Comparison of ENCODE assay signal across 8 cellular contexts in the genomic region with DNA sequence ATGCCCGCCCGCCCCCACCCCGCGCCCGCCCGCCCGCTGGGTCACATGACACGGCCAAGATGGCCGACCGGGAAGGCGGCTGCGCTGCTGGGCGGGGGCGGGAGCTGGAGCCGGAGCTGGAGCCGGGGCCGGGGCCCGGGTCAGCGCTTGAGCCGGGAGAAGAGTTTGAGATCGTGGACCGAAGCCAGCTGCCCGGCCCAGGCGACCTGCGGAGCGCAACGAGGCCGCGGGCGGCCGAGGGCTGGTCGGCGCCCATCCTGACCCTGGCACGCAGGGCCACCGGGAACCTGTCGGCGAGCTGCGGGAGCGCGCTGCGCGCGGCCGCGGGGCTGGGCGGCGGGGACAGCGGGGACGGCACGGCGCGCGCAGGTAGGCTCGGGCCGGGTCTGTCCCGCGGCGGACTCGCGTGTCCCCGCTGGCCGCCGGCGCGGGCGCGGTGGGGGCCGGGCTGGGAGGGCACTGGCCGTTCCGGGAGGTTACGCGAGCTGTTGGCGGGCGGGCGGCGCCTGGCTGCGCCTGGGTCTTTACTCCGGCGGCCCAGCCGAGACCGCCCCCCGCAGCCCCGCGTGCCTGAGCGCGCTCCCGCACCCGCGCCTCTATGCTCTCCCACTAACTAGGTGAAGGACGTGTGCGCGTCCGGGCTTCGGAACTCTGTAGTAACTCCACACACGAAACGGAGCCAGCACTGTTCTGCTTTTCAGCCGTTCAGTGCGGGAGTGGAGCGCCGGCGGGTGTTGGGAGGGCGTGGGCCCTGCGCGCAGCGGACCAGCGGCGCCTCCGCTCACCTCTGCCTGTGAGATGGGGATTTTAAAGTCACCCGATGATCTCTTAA. TPM values are rescaled to one million over a fixed set of nuclear protein-coding genes. Genes with fewer than 3 reads are reported as not detected.
DNase-seq lines count a peak whose midpoint lies in the region; ATAC-seq and TF ChIP-seq lines count a peak whose summit lies in the region.

A gene with protein sequence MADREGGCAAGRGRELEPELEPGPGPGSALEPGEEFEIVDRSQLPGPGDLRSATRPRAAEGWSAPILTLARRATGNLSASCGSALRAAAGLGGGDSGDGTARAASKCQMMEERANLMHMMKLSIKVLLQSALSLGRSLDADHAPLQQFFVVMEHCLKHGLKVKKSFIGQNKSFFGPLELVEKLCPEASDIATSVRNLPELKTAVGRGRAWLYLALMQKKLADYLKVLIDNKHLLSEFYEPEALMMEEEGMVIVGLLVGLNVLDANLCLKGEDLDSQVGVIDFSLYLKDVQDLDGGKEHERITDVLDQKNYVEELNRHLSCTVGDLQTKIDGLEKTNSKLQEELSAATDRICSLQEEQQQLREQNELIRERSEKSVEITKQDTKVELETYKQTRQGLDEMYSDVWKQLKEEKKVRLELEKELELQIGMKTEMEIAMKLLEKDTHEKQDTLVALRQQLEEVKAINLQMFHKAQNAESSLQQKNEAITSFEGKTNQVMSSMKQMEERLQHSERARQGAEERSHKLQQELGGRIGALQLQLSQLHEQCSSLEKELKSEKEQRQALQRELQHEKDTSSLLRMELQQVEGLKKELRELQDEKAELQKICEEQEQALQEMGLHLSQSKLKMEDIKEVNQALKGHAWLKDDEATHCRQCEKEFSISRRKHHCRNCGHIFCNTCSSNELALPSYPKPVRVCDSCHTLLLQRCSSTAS (plus strand): TSS at position 44 of the 832 bp plus-strand sequence. CDS start 16 bp downstream, at position 60.

- TF ChIP-seq POLR2A in heart left ventricle (IDR thresholded peaks at IDR 0.05) (peak; percentile 24 to 77), upper lobe of left lung (IDR thresholded peaks at IDR 0.05) (peak in 3 of 4 donors; percentile 92 to 95 (median 94))

- H3K27me3 ChIP-seq in heart left ventricle (no peaks in the 10 kb centered on the region), upper lobe of left lung (no peaks in the 10 kb centered on the region)

- peak within 1 kb of the TSS; percentile 99 for H3K27ac Mint-ChIP-seq in activated naive CD8-positive, alpha-beta T cell treated with anti-CD3 and anti-CD28 coated beads, Interleukin-2, amount 50 U/mL, for 24 hours
- H3K27ac Mint-ChIP-seq in progenitor cell of endocrine pancreas: peak within 1 kb of the TSS; percentile 97

- H3K4me3 Mint-ChIP-seq in activated naive CD8-positive, alpha-beta T cell treated with anti-CD3 and anti-CD28 coated beads, Interleukin-2, amount 50 U/mL, for 24 hours: peak within 1 kb of the TSS; percentile 95
- H3K4me3 Mint-ChIP-seq in progenitor cell of endocrine pancreas (ENCODE audit: low read depth): peak within 1 kb of the TSS; percentile 96

- WGBS in heart left ventricle, 4 donors: 0 to 1% (median 1%) methylated on average over 35 to 109 of the region's 109 CpGs
- 1 to 7% methylated on average over 3 to 36 of the region's 109 CpGs for WGBS in upper lobe of left lung, 2 donors

- H3K27ac ChIP-seq in heart left ventricle (peak within 1 kb of the TSS; percentile 93 to 99 (median 98)), upper lobe of left lung (peak within 1 kb of the TSS; percentile 90 to 98 (median 94))

- peak; percentile 81 for ATAC-seq in activated naive CD8-positive, alpha-beta T cell treated with anti-CD3 and anti-CD28 coated beads, Interleukin-2, amount 50 U/mL, for 24 hours
- peak; percentile 60 to 92 (median 82) for ATAC-seq in heart left ventricle
- peak; percentile 87 to 94 for ATAC-seq in upper lobe of left lung (ENCODE audit: low FRiP score in 2 of 2)

- peaks cover 39% of the 10 kb centered on the region for H3K4me1 Mint-ChIP-seq in activated naive CD8-positive, alpha-beta T cell treated with anti-CD3 and anti-CD28 coated beads, Interleukin-2, amount 50 U/mL, for 24 hours
- peaks cover 10% of the 10 kb centered on the region for H3K4me1 Mint-ChIP-seq in progenitor cell of endocrine pancreas (ENCODE audit: low read depth)

- H3K4me1 ChIP-seq in heart left ventricle (peaks cover 0 to 39% (median 26%) of the 10 kb centered on the region in 12 donors), upper lobe of left lung (peaks cover 19 to 39% (median 30%) of the 10 kb centered on the region in 4 donors)

- peaks cover 0 to 3% (median 0%) of the 10 kb centered on the region in 9 donors for H3K36me3 ChIP-seq in heart left ventricle
- H3K36me3 ChIP-seq in upper lobe of left lung: no peaks in the 10 kb centered on the region

- peak within 1 kb of the TSS; percentile 91 for H3K4me3 ChIP-seq in LNCaP clone FGC (ENCODE audit: low read depth, low read length)
- H3K4me3 ChIP-seq in heart left ventricle: peak within 1 kb of the TSS; percentile 56 to 99 (median 92)
- peak within 1 kb of the TSS; percentile 29 to 97 (median 74) for H3K4me3 ChIP-seq in upper lobe of left lung

- no peaks in the 10 kb centered on the region for H3K27me3 Mint-ChIP-seq in activated naive CD8-positive, alpha-beta T cell treated with anti-CD3 and anti-CD28 coated beads, Interleukin-2, amount 50 U/mL, for 24 hours
- no peaks in the 10 kb centered on the region for H3K27me3 Mint-ChIP-seq in progenitor cell of endocrine pancreas

- peak; percentile 19 for DNase-seq in GM04503 (ENCODE audit: low read depth)
- DNase-seq in GOT3 (lab: John Stamatoyannopoulos, UW): peak; percentile 58
- DNase-seq in LNCaP clone FGC (ENCODE audit: low read depth): peak; percentile 46
- DNase-seq in SW 1271 (lab: John Stamatoyannopoulos, UW): peak; percentile 57 to 78
- DNase-seq in activated naive CD8-positive, alpha-beta T cell treated with anti-CD3 and anti-CD28 coated beads, Interleukin-2, amount 50 U/mL, for 24 hours: peak; percentile 86
- DNase-seq in heart left ventricle: peak; percentile 83 to 91 (median 87)
- DNase-seq in progenitor cell of endocrine pancreas (ENCODE audit: low spot score, unreplicated experiment): peak; percentile 69
- DNase-seq in upper lobe of left lung: peak; percentile 86 to 99

- TF ChIP-seq EP300 in upper lobe of left lung (IDR thresholded peaks at IDR 0.05): peak in 1 of 4 donors; percentile 2

- H3K9me3 ChIP-seq in heart left ventricle (no peaks in the 10 kb centered on the region), upper lobe of left lung (no peaks in the 10 kb centered on the region)

- H3K9me3 Mint-ChIP-seq in activated naive CD8-positive, alpha-beta T cell treated with anti-CD3 and anti-CD28 coated beads, Interleukin-2, amount 50 U/mL, for 24 hours: no peaks in the 10 kb centered on the region
- H3K9me3 Mint-ChIP-seq in progenitor cell of endocrine pancreas (ENCODE audit: low read depth): no peaks in the 10 kb centered on the region

- H3K36me3 Mint-ChIP-seq in activated naive CD8-positive, alpha-beta T cell treated with anti-CD3 and anti-CD28 coated beads, Interleukin-2, amount 50 U/mL, for 24 hours (ENCODE audit: low read depth): peaks cover 14% of the 10 kb centered on the region
- peaks cover 6% of the 10 kb centered on the region for H3K36me3 Mint-ChIP-seq in progenitor cell of endocrine pancreas (ENCODE audit: insufficient read depth)

- intact Hi-C loops in heart left ventricle (cut with DNase I): no loop called here

- no peak for TF ChIP-seq CTCF in LNCaP clone FGC (IDR thresholded peaks at IDR 0.05; ENCODE audit: control insufficient read depth, extremely low read depth, insufficient read depth)
- TF ChIP-seq CTCF in heart left ventricle (IDR thresholded peaks at IDR 0.05): no peak
- TF ChIP-seq CTCF in progenitor cell of endocrine pancreas (IDR thresholded peaks at IDR 0.05; ENCODE audit: unreplicated experiment): no peak
- TF ChIP-seq CTCF in upper lobe of left lung (IDR thresholded peaks at IDR 0.05): peak in 5 of 6 experiments; percentile 19 to 79 (median 69)

RNA-seq across cellular contexts. Expression of the gene that starts here (rescaled TPM):
- total RNA-seq in heart left ventricle (10 to 100 TPM; 14.3 to 30.9 (median 22.1) TPM), progenitor cell of endocrine pancreas (69.1 and 71.2 TPM in 2 replicates), upper lobe of left lung (100 to 1,000 TPM in 2 of 6 donors, 10 to 100 TPM in 4; 42.3 to 128 (median 74.7) TPM)
- polyA plus RNA-seq in heart left ventricle: 10 to 100 TPM; 25.0 to 27.8 TPM

Comparison
In these comparisons a context has a peak if more than half of its experiments do, and no peak if none do; other contexts are left out.
1. Peak in every context shown above with its lines: DNase-seq, ATAC-seq, H3K4me3 ChIP-seq and H3K27ac ChIP-seq.
2. DNase-seq: peak in every context shown above with its lines; median percentile 92 in upper lobe of left lung; 87 in heart left ventricle; 86 in activated naive CD8-positive, alpha-beta T cell treated with anti-CD3 and anti-CD28 coated beads, Interleukin-2, amount 50 U/mL, for 24 hours; 69 in progenitor cell of endocrine pancreas; 68 in SW 1271; 58 in GOT3; 46 in LNCaP clone FGC; 19 in GM04503.
3. CTCF ChIP-seq: peak in upper lobe of left lung (5 of 6); none in LNCaP clone FGC (single experiment), heart left ventricle (0 of 12) and progenitor cell of endocrine pancreas (single experiment).